1 cellular context compared by ENCODE assay signal in genomic region chr16:788399-789126, GRCh38.
A peak's percentile ranks its signal among the peaks of the same experiment; 100 is the strongest.
TF ChIP-seq lines count a peak whose summit lies in the region.

TSS of gene CHTF18 (plus strand) at chr16:788620. CDS start at chr16:788685, 65 bp downstream.

TF ChIP-seq in H1, 55 proteins besides CTCF, POLR2A, EP300 and RAD21:
- peak; percentile 52; the same call in 1 of the 2 replicates for TF ChIP-seq SP4 (IDR thresholded peaks at IDR 0.05; ENCODE audit: low read length)
- TF ChIP-seq SUZ12 (IDR thresholded peaks at IDR 0.05; ENCODE audit: low read length) = no peak
- TF ChIP-seq TAF1 (IDR thresholded peaks at IDR 0.05; ENCODE audit: low read depth, low read length) = peak; percentile 47
- peak in 1 of 2 experiments; percentile 57; a peak in 1 of 4 replicates for TF ChIP-seq SIN3A (conservative IDR thresholded peaks at IDR 0.05 in 1 of 2, IDR thresholded peaks at IDR 0.05 in 1 of 2; ENCODE audit: low read depth in 1 of 2, low read length in 2 of 2)
- TF ChIP-seq ATF2 (IDR thresholded peaks at IDR 0.05; ENCODE audit: low read length) = 0 out of 2 replicates have a peak, but pooled peaks have one; percentile 69
- 0 out of 2 replicates have a peak, but pooled peaks have one; percentile 2 for TF ChIP-seq EGR1 (IDR thresholded peaks at IDR 0.05; ENCODE audit: borderline replicate concordance, low read depth, low read length)
- peak; percentile 31; the same call in 1 of the 2 replicates for TF ChIP-seq TBP (IDR thresholded peaks at IDR 0.05; ENCODE audit: low read depth, low read length)
- TF ChIP-seq GABPA (IDR thresholded peaks at IDR 0.05; ENCODE audit: borderline replicate concordance, insufficient read depth, low read length) = 0 out of 2 replicates have a peak, but pooled peaks have one; percentile 15
- no peak for TF ChIP-seq SAP30 (IDR thresholded peaks at IDR 0.05; ENCODE audit: insufficient read depth, insufficient replicate concordance, low read length)
- TF ChIP-seq FOSL1 (IDR thresholded peaks at IDR 0.05; ENCODE audit: insufficient read depth, low read depth, low read length) = 0 out of 2 replicates have a peak, but pooled peaks have one; percentile 11
- peak; percentile 67 for TF ChIP-seq MAX (IDR thresholded peaks at IDR 0.05)
- TF ChIP-seq E2F6 (IDR thresholded peaks at IDR 0.05) = peak; percentile 68
- no peak for TF ChIP-seq CHD7 (IDR thresholded peaks at IDR 0.05; ENCODE audit: insufficient replicate concordance, low read length)
- no peak for TF ChIP-seq HDAC6 (IDR thresholded peaks at IDR 0.05; ENCODE audit: low read depth, low read length)
- peak; percentile 76 for TF ChIP-seq PHF8 (conservative IDR thresholded peaks at IDR 0.05; ENCODE audit: low read depth, low read length)
- no peak for TF ChIP-seq EZH2 (IDR thresholded peaks at IDR 0.05; ENCODE audit: low read depth, low read length, severe bottlenecking)
- peak; percentile 97 for TF ChIP-seq KDM4A (IDR thresholded peaks at IDR 0.05; ENCODE audit: low read depth, low read length, severe bottlenecking)
